ENCODE assay signal across 8 cellular contexts in genomic region chr2:218217366-218218309, GRCh38. TPM values are rescaled to one million over a fixed set of nuclear protein-coding genes. Genes with fewer than 3 reads are reported as not detected.
DNase-seq lines count a peak whose midpoint lies in the region; ATAC-seq and TF ChIP-seq lines count a peak whose summit lies in the region.

No MANE protein-coding gene starts in this region.

- peak overlapping the region; percentile 98 for H3K4me3 ChIP-seq in CD4-positive, CD25-positive, alpha-beta regulatory T cell (ENCODE audit: low read depth, low read length)
- peak overlapping the region; percentile 91 to 98 for H3K4me3 ChIP-seq in left lung

- peaks cover 25 to 50% (median 43%) of the 10 kb centered on the region in 4 donors for H3K4me1 Mint-ChIP-seq in CD4-positive, CD25-positive, alpha-beta regulatory T cell
- H3K4me1 Mint-ChIP-seq in central memory CD8-positive, alpha-beta T cell = peaks cover 60% of the 10 kb centered on the region

- intact Hi-C loops in left lung (cut with DNase I) = no loop called here

- peak; percentile 58 to 80 (median 63) for DNase-seq in CD4-positive, CD25-positive, alpha-beta regulatory T cell
- DNase-seq in central memory CD8-positive, alpha-beta T cell (ENCODE audit: low spot score in 2 of 2) = peak; percentile 36 to 45
- peak; percentile 84 to 94 for DNase-seq in left lung
- DNase-seq in stimulated activated CD4-positive, alpha-beta T cell treated with anti-CD3 and anti-CD28 coated beads, Interleukin-2, amount 100 ng/mL, for 48 hours = peak; percentile 62 to 63

- no peak for TF ChIP-seq RAD21 in Ishikawa (IDR thresholded peaks at IDR 0.05; ENCODE audit: low read depth)

- H3K4me1 ChIP-seq in CD4-positive, CD25-positive, alpha-beta regulatory T cell (ENCODE audit: control insufficient read depth, insufficient read depth, low read length, poor library complexity, severe bottlenecking) = peaks cover 50% of the 10 kb centered on the region
- H3K4me1 ChIP-seq in left lung = peaks cover 38 to 64% of the 10 kb centered on the region in 2 donors

- TF ChIP-seq EP300 in Ishikawa (IDR thresholded peaks at IDR 0.05; ENCODE audit: borderline replicate concordance) = 0 out of 2 replicates have a peak, but pooled peaks have one; percentile 3

- no peaks in the 10 kb centered on the region for H3K27me3 ChIP-seq in CD4-positive, CD25-positive, alpha-beta regulatory T cell (ENCODE audit: control insufficient read depth, insufficient read depth, low read length)
- H3K27me3 ChIP-seq in left lung = no peaks in the 10 kb centered on the region

- peaks cover 10% of the 10 kb centered on the region for H3K36me3 ChIP-seq in CD4-positive, CD25-positive, alpha-beta regulatory T cell (ENCODE audit: control insufficient read depth, insufficient read depth, low read length)
- H3K36me3 ChIP-seq in left lung = peaks cover 0 to 16% of the 10 kb centered on the region in 2 donors

- H3K4me3 Mint-ChIP-seq in CD4-positive, CD25-positive, alpha-beta regulatory T cell = peak overlapping the region; percentile 89 to 99 (median 94)
- H3K4me3 Mint-ChIP-seq in central memory CD8-positive, alpha-beta T cell = peak overlapping the region; percentile 92

- no peak for TF ChIP-seq CTCF in left lung (IDR thresholded peaks at IDR 0.05)

- H3K27ac Mint-ChIP-seq in CD4-positive, CD25-positive, alpha-beta regulatory T cell = peak overlapping the region; percentile 94 to 98 (median 97)
- peak overlapping the region; percentile 98 for H3K27ac Mint-ChIP-seq in central memory CD8-positive, alpha-beta T cell (ENCODE audit: low read depth)

- peaks cover 24% of the 10 kb centered on the region for H3K36me3 Mint-ChIP-seq in CD4-positive, CD25-positive, alpha-beta regulatory T cell
- peaks cover 39% of the 10 kb centered on the region for H3K36me3 Mint-ChIP-seq in central memory CD8-positive, alpha-beta T cell (ENCODE audit: insufficient read depth)

- ATAC-seq in CD4-positive, CD25-positive, alpha-beta regulatory T cell (ENCODE audit: low read depth in 2 of 2) = peak; percentile 38 to 54
- ATAC-seq in GM19463 (IDR thresholded peaks at IDR 0.05; ENCODE audit: unreplicated experiment) = peak; percentile 41
- ATAC-seq in activated CD4-positive, CD25-positive, alpha-beta regulatory T cell treated with anti-CD3 and anti-CD28 coated beads, Interleukin-2, amount 50 U/mL, for 24 hours = peak; percentile 59 to 71
- ATAC-seq in central memory CD8-positive, alpha-beta T cell (replicated peaks; ENCODE audit: extremely low read depth, poor library complexity, severe bottlenecking) = peak; percentile 62
- ATAC-seq in left lung = peak; percentile 71
- ATAC-seq in GM18873 (IDR thresholded peaks at IDR 0.05; ENCODE audit: low FRiP score, unreplicated experiment) = no peak

- H3K27me3 Mint-ChIP-seq in CD4-positive, CD25-positive, alpha-beta regulatory T cell = peaks cover 5% of the 10 kb centered on the region
- H3K27me3 Mint-ChIP-seq in central memory CD8-positive, alpha-beta T cell = no peaks in the 10 kb centered on the region

- no peaks in the 10 kb centered on the region for H3K9me3 ChIP-seq in CD4-positive, CD25-positive, alpha-beta regulatory T cell (ENCODE audit: control insufficient read depth in 2 of 2, low read length in 2 of 2)
- no peaks in the 10 kb centered on the region for H3K9me3 ChIP-seq in left lung

- H3K27ac ChIP-seq in CD4-positive, CD25-positive, alpha-beta regulatory T cell (ENCODE audit: insufficient read depth, low read length, poor library complexity, severe bottlenecking) = peak overlapping the region; percentile 98
- H3K27ac ChIP-seq in left lung = peak overlapping the region; percentile 95 to 96

- peaks cover 0 to 2% (median 0%) of the 10 kb centered on the region in 7 donors for H3K9me3 Mint-ChIP-seq in CD4-positive, CD25-positive, alpha-beta regulatory T cell
- no peaks in the 10 kb centered on the region for H3K9me3 Mint-ChIP-seq in central memory CD8-positive, alpha-beta T cell

TF ChIP-seq in Ishikawa, 13 proteins besides CTCF, POLR2A, EP300 and RAD21:
- TF ChIP-seq EGR1 (IDR thresholded peaks at IDR 0.05) (peak; percentile 35; the same call in 1 of the 2 replicates), TAF1 (IDR thresholded peaks at IDR 0.05; ENCODE audit: low read depth) (no peak; the same call in 1 of the 2 replicates), CREB1 (IDR thresholded peaks at IDR 0.05; ENCODE audit: low read depth) (no peak), ZBTB7A (IDR thresholded peaks at IDR 0.05; ENCODE audit: low read depth) (no peak), YY1 (IDR thresholded peaks at IDR 0.05; ENCODE audit: low read depth) (peak; percentile 36; the same call in 1 of the 2 replicates), FOXM1 (IDR thresholded peaks at IDR 0.05; ENCODE audit: borderline replicate concordance, low read depth) (no peak), TEAD4 (IDR thresholded peaks at IDR 0.05) (no peak), REST (IDR thresholded peaks at IDR 0.05; ENCODE audit: low read depth) (no peak), MAX (IDR thresholded peaks at IDR 0.05) (no peak), NFIC (IDR thresholded peaks at IDR 0.05) (no peak), CEBPB (IDR thresholded peaks at IDR 0.05) (no peak), TCF12 (IDR thresholded peaks at IDR 0.05; ENCODE audit: low read depth) (no peak), USF1 (IDR thresholded peaks at IDR 0.05) (no peak)

RNA-seq across cellular contexts. Expression of gene ARPC2, which starts 0.6 kb away (rescaled TPM):
- total RNA-seq in CD4-positive, CD25-positive, alpha-beta regulatory T cell = 540 TPM
- polyA plus RNA-seq in CD4-positive, CD25-positive, alpha-beta regulatory T cell = 1,000 to 10,000 TPM in 2 of 4 donors, 100 to 1,000 TPM in 2; 741 to 1,050 (median 910) TPM
- total RNA-seq in left lung = 100 to 1,000 TPM; 361 to 452 TPM

RNA-seq across cellular contexts. Expression of gene GPBAR1, which starts 43.2 kb away (rescaled TPM):
- total RNA-seq in CD4-positive, CD25-positive, alpha-beta regulatory T cell = 1.2 TPM
- not detected for polyA plus RNA-seq in CD4-positive, CD25-positive, alpha-beta regulatory T cell
- total RNA-seq in left lung = 1 to 10 TPM; 1.7 to 4.3 TPM

RNA-seq across cellular contexts. Expression of gene CXCR1, which starts 50.9 kb away (rescaled TPM):
- total RNA-seq in CD4-positive, CD25-positive, alpha-beta regulatory T cell = not detected
- under 1 TPM; 0.08 to 0.94 (median 0.46) TPM for polyA plus RNA-seq in CD4-positive, CD25-positive, alpha-beta regulatory T cell
- 10 to 100 TPM in 1 of 2 donors, 1 to 10 TPM in 1; 1.7 to 21.0 TPM for total RNA-seq in left lung

RNA-seq across cellular contexts. Expression of gene AAMP, which starts 52.3 kb away (rescaled TPM):
- 55.8 TPM for total RNA-seq in CD4-positive, CD25-positive, alpha-beta regulatory T cell
- 10 to 100 TPM; 84.8 to 92.2 (median 87.8) TPM for polyA plus RNA-seq in CD4-positive, CD25-positive, alpha-beta regulatory T cell
- 10 to 100 TPM; 55.2 to 57.2 TPM for total RNA-seq in left lung

RNA-seq across cellular contexts. Expression of gene PNKD, which starts 52.7 kb away (rescaled TPM):
- total RNA-seq in CD4-positive, CD25-positive, alpha-beta regulatory T cell = 21.9 TPM
- polyA plus RNA-seq in CD4-positive, CD25-positive, alpha-beta regulatory T cell = 100 to 1,000 TPM in 1 of 4 donors, 10 to 100 TPM in 3; 96.2 to 107 (median 98.8) TPM
- 10 to 100 TPM; 93.4 to 96.8 TPM for total RNA-seq in left lung
